11 cellular contexts compared by ENCODE assay signal in the genomic region with DNA sequence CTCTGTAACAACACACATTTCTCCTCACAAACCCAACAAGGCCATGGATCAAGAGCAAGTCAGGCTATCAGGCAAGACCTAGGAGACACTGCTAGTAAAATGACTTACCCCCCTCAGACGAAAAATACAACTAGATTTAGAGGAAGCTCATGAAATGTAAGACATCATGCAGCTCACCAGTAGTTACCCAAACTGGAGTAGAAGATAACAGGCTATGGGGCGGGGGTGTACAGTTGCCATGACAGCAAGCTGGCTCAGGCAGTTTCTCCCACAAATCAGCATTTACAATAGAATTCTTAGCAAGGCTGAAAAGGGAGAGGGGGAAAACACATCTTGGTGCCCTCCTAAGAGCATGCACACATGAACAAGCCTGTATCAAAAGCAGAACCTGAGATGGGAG. TPM values are rescaled to one million over a fixed set of nuclear protein-coding genes. Genes with fewer than 3 reads are reported as not detected.
A peak's percentile ranks its signal among the peaks of the same experiment; 100 is the strongest.
DNase-seq lines count a peak whose midpoint lies in the region; ATAC-seq, FAIRE-seq and TF ChIP-seq lines count a peak whose summit lies in the region.
"Had no signal": no experiment of that assay in that cellular context is flagged by ENCODE, and none has a peak within 500 bp of the region (broad histone marks: within the 10 kb centered on the region; RNA-seq: fewer than 3 reads in every experiment).

No MANE protein-coding gene starts in this region.

- dilution Hi-C loops in endothelial cell of umbilical vein (cut with MboI; ENCODE audit: extremely low pct_ligation_motif_present, low sequenced_read_pairs) = no loop called here

- FAIRE-seq in endothelial cell of umbilical vein (lab: Jason Lieb, UNC) = no peak
- FAIRE-seq: bronchial epithelial cell had no signal

- H3K4me3 ChIP-seq in endothelial cell of umbilical vein (replicated peaks in 1 of 3; ENCODE audit: insufficient read depth in 1 of 3, low read depth in 1 of 3, low read length in 3 of 3) (no peak overlapping the region), psoas muscle (no peak overlapping the region)

- H3K9me3 Mint-ChIP-seq in T-helper 1 cell treated with Interleukin-12 subunit alpha and Interleukin-12 subunit beta and Interleukin-4 antibody, amounts not matched to agents 30 μg/mL and 1 μg/mL, for 36 hours = no peaks in the 10 kb centered on the region
- H3K9me3 Mint-ChIP-seq in activated B cell treated with CpG ODN at 0.5 μM for 24 hours = no peaks in the 10 kb centered on the region
- H3K9me3 Mint-ChIP-seq in stimulated activated effector memory CD8-positive, alpha-beta T cell treated with anti-CD3 and anti-CD28 coated beads, Interleukin-12 subunit alpha, Interleukin-12 subunit beta, amount 100 ng/mL, for 72 hours = no peaks in the 10 kb centered on the region

- ATAC-seq in activated B cell treated with CpG ODN at 0.5 μM for 24 hours (ENCODE audit: low read depth) (no peak), GM21723 (IDR thresholded peaks at IDR 0.05; ENCODE audit: unreplicated experiment) (no peak), psoas muscle (no peak), GM21423 (IDR thresholded peaks at IDR 0.05; ENCODE audit: unreplicated experiment) (no peak)
- no peak for ATAC-seq in stimulated activated effector memory CD8-positive, alpha-beta T cell treated with anti-CD3 and anti-CD28 coated beads, Interleukin-12 subunit alpha, Interleukin-12 subunit beta, amount 100 ng/mL, for 72 hours

- BruUV-seq in endothelial cell of umbilical vein (replicated peaks; lab: Mats Ljungman, UMichigan) = no TSS peak

- peaks cover 56% of the 10 kb centered on the region for H3K36me3 Mint-ChIP-seq in T-helper 1 cell treated with Interleukin-12 subunit alpha and Interleukin-12 subunit beta and Interleukin-4 antibody, amounts not matched to agents 30 μg/mL and 1 μg/mL, for 36 hours (ENCODE audit: low read depth)
- peaks cover 61% of the 10 kb centered on the region for H3K36me3 Mint-ChIP-seq in activated B cell treated with CpG ODN at 0.5 μM for 24 hours (ENCODE audit: low read depth)
- peaks cover 99% of the 10 kb centered on the region for H3K36me3 Mint-ChIP-seq in stimulated activated effector memory CD8-positive, alpha-beta T cell treated with anti-CD3 and anti-CD28 coated beads, Interleukin-12 subunit alpha, Interleukin-12 subunit beta, amount 100 ng/mL, for 72 hours

- H3K27me3 Mint-ChIP-seq in T-helper 1 cell treated with Interleukin-12 subunit alpha and Interleukin-12 subunit beta and Interleukin-4 antibody, amounts not matched to agents 30 μg/mL and 1 μg/mL, for 36 hours (ENCODE audit: low read depth) = no peaks in the 10 kb centered on the region
- no peaks in the 10 kb centered on the region for H3K27me3 Mint-ChIP-seq in activated B cell treated with CpG ODN at 0.5 μM for 24 hours

- intact Hi-C loops in activated B cell treated with CpG ODN at 0.5 μM for 24 hours (cut with micrococcal nuclease) = no loop called here
- intact Hi-C loops in endothelial cell of umbilical vein (cut with micrococcal nuclease) = no loop called here
- intact Hi-C loops in psoas muscle (cut with DNase I) = no loop called here

- 45 to 66% (median 53%) methylated on average over 2 of the region's 2 CpGs for WGBS in psoas muscle, 3 donors

- CTCF ChIA-PET in activated B cell treated with CpG ODN at 0.5 μM for 24 hours (lab: Charles Lee) = interaction anchor here (1.1 kb wide), 1 partner anchor 36 kb away, joined by 3 read pairs; no protein-coding TSS in a partner anchor
- CTCF ChIA-PET in endothelial cell of umbilical vein (lab: Charles Lee) = interaction anchor here (0.6 to 2.4 kb wide), 4 partner anchors 18 to 157 kb away, joined by 3 to 8 read pairs (median 6); no protein-coding TSS in a partner anchor

- H3K4me1 Mint-ChIP-seq in T-helper 1 cell treated with Interleukin-12 subunit alpha and Interleukin-12 subunit beta and Interleukin-4 antibody, amounts not matched to agents 30 μg/mL and 1 μg/mL, for 36 hours (ENCODE audit: low read depth) = peaks cover 58% of the 10 kb centered on the region
- H3K4me1 Mint-ChIP-seq in activated B cell treated with CpG ODN at 0.5 μM for 24 hours = peaks cover 74% of the 10 kb centered on the region
- peaks cover 72% of the 10 kb centered on the region for H3K4me1 Mint-ChIP-seq in stimulated activated effector memory CD8-positive, alpha-beta T cell treated with anti-CD3 and anti-CD28 coated beads, Interleukin-12 subunit alpha, Interleukin-12 subunit beta, amount 100 ng/mL, for 72 hours

- peaks cover 8% of the 10 kb centered on the region for H4K20me1 ChIP-seq in endothelial cell of umbilical vein (replicated peaks; ENCODE audit: control insufficient read depth, extremely low read depth, insufficient read depth, low read length)

- no peaks in the 10 kb centered on the region for H3K9me1 ChIP-seq in endothelial cell of umbilical vein (replicated peaks; ENCODE audit: control insufficient read depth, extremely low read depth, insufficient read depth, low read length)

- no peaks in the 10 kb centered on the region for H3K27me3 ChIP-seq in endothelial cell of umbilical vein (ENCODE audit: control insufficient read depth in 2 of 2, insufficient read depth in 2 of 2, low read length in 2 of 2)
- H3K27me3 ChIP-seq in psoas muscle (ENCODE audit: insufficient read depth in 3 of 3, low read length in 2 of 3) = no peaks in the 10 kb centered on the region

- H3K27ac ChIP-seq in endothelial cell of umbilical vein (ENCODE audit: insufficient read depth, low read depth, low read length) (no peak overlapping the region), psoas muscle (no peak overlapping the region)

- no peak for TF ChIP-seq POLR2A in endothelial cell of umbilical vein (IDR thresholded peaks at IDR 0.05; ENCODE audit: low read depth, low read length)

- peaks cover 95% of the 10 kb centered on the region for H3K79me2 ChIP-seq in endothelial cell of umbilical vein (ENCODE audit: control insufficient read depth, insufficient read depth, low read length)

- H3K9me3 ChIP-seq in endothelial cell of umbilical vein (replicated peaks; ENCODE audit: control insufficient read depth, insufficient read depth, low read length) = no peaks in the 10 kb centered on the region
- H3K9me3 ChIP-seq in psoas muscle = no peaks in the 10 kb centered on the region

- peak overlapping the region; percentile 96 for H3K4me2 ChIP-seq in endothelial cell of umbilical vein (ENCODE audit: insufficient read depth, low read length)

- peaks cover 12 to 24% of the 10 kb centered on the region in 2 experiments for H3K36me3 ChIP-seq in endothelial cell of umbilical vein (ENCODE audit: control insufficient read depth in 2 of 2, extremely low read depth in 1 of 2, insufficient read depth in 2 of 2, low read length in 2 of 2)
- H3K36me3 ChIP-seq in psoas muscle (ENCODE audit: insufficient read depth in 1 of 2, low read depth in 1 of 2) = peaks cover 23 to 74% of the 10 kb centered on the region in 2 donors

- peak overlapping the region; percentile 43 for H3K27ac Mint-ChIP-seq in T-helper 1 cell treated with Interleukin-12 subunit alpha and Interleukin-12 subunit beta and Interleukin-4 antibody, amounts not matched to agents 30 μg/mL and 1 μg/mL, for 36 hours
- H3K27ac Mint-ChIP-seq in activated B cell treated with CpG ODN at 0.5 μM for 24 hours = peak overlapping the region; percentile 66
- H3K27ac Mint-ChIP-seq in stimulated activated effector memory CD8-positive, alpha-beta T cell treated with anti-CD3 and anti-CD28 coated beads, Interleukin-12 subunit alpha, Interleukin-12 subunit beta, amount 100 ng/mL, for 72 hours = peak overlapping the region; percentile 94

- DNase-seq in T-helper 1 cell (no peak), activated B cell treated with CpG ODN at 0.5 μM for 24 hours (no peak), endothelial cell of umbilical vein (ENCODE audit: low read depth, low spot score) (no peak), psoas muscle (no peak)
- no peak for DNase-seq in stimulated activated effector memory CD8-positive, alpha-beta T cell treated with anti-CD3 and anti-CD28 coated beads, Interleukin-12 subunit alpha, Interleukin-12 subunit beta, amount 100 ng/mL, for 72 hours (ENCODE audit: low spot score in 2 of 2)
- DNase-seq: NCI-H1417 treated with DMSO at 0.1 percent for 48 hours had no signal

- no peak overlapping the region for H2AFZ ChIP-seq in endothelial cell of umbilical vein (ENCODE audit: low read depth, low read length)

- no peak overlapping the region for H3K9ac ChIP-seq in endothelial cell of umbilical vein (replicated peaks; ENCODE audit: extremely low read depth, insufficient read depth, low read length)

- POLR2A ChIA-PET in activated B cell treated with CpG ODN at 0.5 μM for 24 hours (lab: Charles Lee) (interaction anchor here (0.6 to 1.8 kb wide), 5 partner anchors 10 to 448 kb away, joined by 3 to 7 read pairs (median 4); partner anchors contain the start of gene RPS27), endothelial cell of umbilical vein (lab: Charles Lee) (no interaction called here)

- H3K4me1 ChIP-seq in endothelial cell of umbilical vein (ENCODE audit: control insufficient read depth, extremely low read depth, insufficient read depth, low read length) (peaks cover 49% of the 10 kb centered on the region), psoas muscle (peaks cover 66% of the 10 kb centered on the region)

- TF ChIP-seq CTCF in activated B cell treated with CpG ODN at 0.5 μM for 24 hours (IDR thresholded peaks at IDR 0.05) = no peak
- no peak for TF ChIP-seq CTCF in endothelial cell of umbilical vein (IDR thresholded peaks at IDR 0.05; ENCODE audit: extremely low read depth in 1 of 2, insufficient read depth in 1 of 2, low read depth in 1 of 2, low read length in 2 of 2)
- TF ChIP-seq CTCF in psoas muscle (IDR thresholded peaks at IDR 0.05) = no peak

- peak overlapping the region; percentile 53 for H3K4me3 Mint-ChIP-seq in T-helper 1 cell treated with Interleukin-12 subunit alpha and Interleukin-12 subunit beta and Interleukin-4 antibody, amounts not matched to agents 30 μg/mL and 1 μg/mL, for 36 hours
- H3K4me3 Mint-ChIP-seq in activated B cell treated with CpG ODN at 0.5 μM for 24 hours = peak overlapping the region; percentile 49
- H3K4me3 Mint-ChIP-seq in stimulated activated effector memory CD8-positive, alpha-beta T cell treated with anti-CD3 and anti-CD28 coated beads, Interleukin-12 subunit alpha, Interleukin-12 subunit beta, amount 100 ng/mL, for 72 hours = peak overlapping the region; percentile 93

RNA-seq across cellular contexts. Expression of gene TPM3, which starts 13.9 kb away (rescaled TPM):
- total RNA-seq in activated B cell treated with CpG ODN at 0.5 μM for 24 hours (466 and 509 TPM in 2 replicates), endothelial cell of umbilical vein (924 and 927 TPM in 2 replicates), psoas muscle (1,000 to 10,000 TPM; 2,192 to 3,898 (median 3,031) TPM)
- polyA plus RNA-seq in endothelial cell of umbilical vein (318 and 395 TPM in 2 replicates), psoas muscle (1,000 to 10,000 TPM; 1,778 to 2,728 (median 2,516) TPM)
- 562 and 745 TPM in 2 replicates for polyA plus RNA-seq in endothelial cell of umbilical vein (2011; cell fraction: cytosol; rRNA removed)
- 337 and 551 TPM in 2 replicates for polyA plus RNA-seq in endothelial cell of umbilical vein (2011; cell fraction: nucleus; rRNA removed)
- 684 and 993 TPM in 2 replicates for polyA plus RNA-seq in endothelial cell of umbilical vein (2012)
- 233 and 252 TPM in 2 replicates for polyA minus RNA-seq in endothelial cell of umbilical vein
- 118 TPM for polyA minus RNA-seq in endothelial cell of umbilical vein (2011; cell fraction: cytosol; rRNA and poly(A)+ RNA removed)
- polyA minus RNA-seq in endothelial cell of umbilical vein (2011; cell fraction: nucleus; rRNA and poly(A)+ RNA removed) = 96.0 and 101 TPM in 2 replicates

RNA-seq across cellular contexts. Expression of gene NUP210L, which starts 23.1 kb away (rescaled TPM):
- total RNA-seq in activated B cell treated with CpG ODN at 0.5 μM for 24 hours (0.22 and 0.27 TPM in 2 replicates), endothelial cell of umbilical vein (0.07 TPM in 1 of 2 replicates, not detected in the other), psoas muscle (1 to 10 TPM in 1 of 4 donors, under 1 TPM in 3; 0.05 to 3.0 (median 0.26) TPM)
- polyA plus RNA-seq in endothelial cell of umbilical vein (0.01 TPM in 1 of 2 replicates, not detected in the other), psoas muscle (under 1 TPM in 1 of 3 donors, not detected in 2; 0.01 TPM)
- 0.01 TPM in 1 of 2 replicates, not detected in the other for polyA plus RNA-seq in endothelial cell of umbilical vein (2011; cell fraction: cytosol; rRNA removed)
- 0.07 TPM in 2 replicates for polyA plus RNA-seq in endothelial cell of umbilical vein (2011; cell fraction: nucleus; rRNA removed)
- not detected in 2 replicates for polyA plus RNA-seq in endothelial cell of umbilical vein (2012)
- polyA minus RNA-seq in endothelial cell of umbilical vein = 0.04 TPM in 1 of 2 replicates, not detected in the other
- not detected for polyA minus RNA-seq in endothelial cell of umbilical vein (2011; cell fraction: cytosol; rRNA and poly(A)+ RNA removed)
- polyA minus RNA-seq in endothelial cell of umbilical vein (2011; cell fraction: nucleus; rRNA and poly(A)+ RNA removed) = 0.10 TPM in 2 replicates
- total RNA-seq: A172 had no signal

RNA-seq across cellular contexts. Expression of gene CFAP141, which starts 28.1 kb away (rescaled TPM):
- total RNA-seq in activated B cell treated with CpG ODN at 0.5 μM for 24 hours (not detected in 2 replicates), endothelial cell of umbilical vein (not detected in 2 replicates), psoas muscle (not detected)
- polyA plus RNA-seq in endothelial cell of umbilical vein (not detected in 2 replicates), psoas muscle (not detected)
- polyA plus RNA-seq in endothelial cell of umbilical vein (2011; cell fraction: cytosol; rRNA removed) = 0.41 TPM in 1 of 2 replicates, not detected in the other
- polyA plus RNA-seq in endothelial cell of umbilical vein (2011; cell fraction: nucleus; rRNA removed) = not detected in 2 replicates
- not detected in 2 replicates for polyA plus RNA-seq in endothelial cell of umbilical vein (2012)
- polyA minus RNA-seq in endothelial cell of umbilical vein = not detected in 2 replicates
- polyA minus RNA-seq in endothelial cell of umbilical vein (2011; cell fraction: cytosol; rRNA and poly(A)+ RNA removed) = not detected
- not detected in 2 replicates for polyA minus RNA-seq in endothelial cell of umbilical vein (2011; cell fraction: nucleus; rRNA and poly(A)+ RNA removed)
- total RNA-seq: A172, bronchial epithelial cell had no signal

RNA-seq across cellular contexts. Expression of gene UBAP2L, which starts 42.7 kb away (rescaled TPM):
- 209 and 234 TPM in 2 replicates for total RNA-seq in activated B cell treated with CpG ODN at 0.5 μM for 24 hours
- total RNA-seq in endothelial cell of umbilical vein = 229 and 235 TPM in 2 replicates
- polyA plus RNA-seq in endothelial cell of umbilical vein = 280 and 323 TPM in 2 replicates
- polyA plus RNA-seq in endothelial cell of umbilical vein (2011; cell fraction: cytosol; rRNA removed) = 109 and 127 TPM in 2 replicates
- polyA plus RNA-seq in endothelial cell of umbilical vein (2011; cell fraction: nucleus; rRNA removed) = 442 and 476 TPM in 2 replicates
- polyA plus RNA-seq in endothelial cell of umbilical vein (2012) = 123 and 166 TPM in 2 replicates
- 366 and 370 TPM in 2 replicates for polyA minus RNA-seq in endothelial cell of umbilical vein
- polyA minus RNA-seq in endothelial cell of umbilical vein (2011; cell fraction: cytosol; rRNA and poly(A)+ RNA removed) = 60.5 TPM
- polyA minus RNA-seq in endothelial cell of umbilical vein (2011; cell fraction: nucleus; rRNA and poly(A)+ RNA removed) = 247 and 358 TPM in 2 replicates
- 100 to 1,000 TPM in 1 of 4 donors, 10 to 100 TPM in 3; 83.9 to 121 (median 87.5) TPM for total RNA-seq in psoas muscle
- polyA plus RNA-seq in psoas muscle = 10 to 100 TPM; 45.8 to 92.0 (median 81.9) TPM

Comparison
In these comparisons a context has a peak if more than half of its experiments do, and no peak if none do; other contexts are left out.
1. H3K27ac Mint-ChIP-seq: peak in every context shown above with its lines; median percentile 94 in stimulated activated effector memory CD8-positive, alpha-beta T cell treated with anti-CD3 and anti-CD28 coated beads, Interleukin-12 subunit alpha, Interleukin-12 subunit beta, amount 100 ng/mL, for 72 hours; 66 in activated B cell treated with CpG ODN at 0.5 μM for 24 hours; 43 in T-helper 1 cell treated with Interleukin-12 subunit alpha and Interleukin-12 subunit beta and Interleukin-4 antibody, amounts not matched to agents 30 μg/mL and 1 μg/mL, for 36 hours.